Comparison of ENCODE assay signal across 1 cellular context in the genomic region with DNA sequence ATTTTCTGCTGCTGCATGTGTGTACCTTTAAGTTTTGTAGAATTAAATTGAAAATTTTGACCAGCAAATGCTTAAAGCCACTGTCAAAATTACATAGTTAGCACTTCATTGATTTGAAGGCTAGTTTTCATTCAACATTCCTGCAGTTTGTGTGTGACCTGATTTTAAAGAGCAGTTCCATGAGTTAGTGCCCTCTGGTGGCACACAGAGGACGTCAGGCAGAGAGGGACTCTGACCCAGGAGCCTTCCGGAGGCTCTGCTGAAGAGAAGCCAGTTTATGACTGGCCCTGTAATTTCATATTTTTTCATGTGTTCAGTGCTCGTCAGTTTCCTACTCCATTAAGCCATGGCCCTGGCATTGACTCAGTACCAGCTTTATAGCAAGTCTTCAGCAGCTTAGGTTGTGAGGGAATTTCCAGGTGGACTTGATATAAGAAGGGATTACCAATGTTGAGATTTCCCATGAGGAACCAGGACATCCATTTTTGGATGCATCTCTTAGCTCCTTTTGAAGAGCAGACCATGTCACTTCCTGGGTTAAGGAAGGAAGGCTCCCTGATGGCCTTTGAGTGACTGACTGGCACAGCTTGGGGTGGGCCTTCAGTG.
TF ChIP-seq lines count a peak whose summit lies in the region.

No MANE protein-coding gene starts in this region.

TF ChIP-seq in K562, 482 proteins besides CTCF, POLR2A, EP300 and RAD21 (continued from another document):
- TF ChIP-seq, protein P1, sequence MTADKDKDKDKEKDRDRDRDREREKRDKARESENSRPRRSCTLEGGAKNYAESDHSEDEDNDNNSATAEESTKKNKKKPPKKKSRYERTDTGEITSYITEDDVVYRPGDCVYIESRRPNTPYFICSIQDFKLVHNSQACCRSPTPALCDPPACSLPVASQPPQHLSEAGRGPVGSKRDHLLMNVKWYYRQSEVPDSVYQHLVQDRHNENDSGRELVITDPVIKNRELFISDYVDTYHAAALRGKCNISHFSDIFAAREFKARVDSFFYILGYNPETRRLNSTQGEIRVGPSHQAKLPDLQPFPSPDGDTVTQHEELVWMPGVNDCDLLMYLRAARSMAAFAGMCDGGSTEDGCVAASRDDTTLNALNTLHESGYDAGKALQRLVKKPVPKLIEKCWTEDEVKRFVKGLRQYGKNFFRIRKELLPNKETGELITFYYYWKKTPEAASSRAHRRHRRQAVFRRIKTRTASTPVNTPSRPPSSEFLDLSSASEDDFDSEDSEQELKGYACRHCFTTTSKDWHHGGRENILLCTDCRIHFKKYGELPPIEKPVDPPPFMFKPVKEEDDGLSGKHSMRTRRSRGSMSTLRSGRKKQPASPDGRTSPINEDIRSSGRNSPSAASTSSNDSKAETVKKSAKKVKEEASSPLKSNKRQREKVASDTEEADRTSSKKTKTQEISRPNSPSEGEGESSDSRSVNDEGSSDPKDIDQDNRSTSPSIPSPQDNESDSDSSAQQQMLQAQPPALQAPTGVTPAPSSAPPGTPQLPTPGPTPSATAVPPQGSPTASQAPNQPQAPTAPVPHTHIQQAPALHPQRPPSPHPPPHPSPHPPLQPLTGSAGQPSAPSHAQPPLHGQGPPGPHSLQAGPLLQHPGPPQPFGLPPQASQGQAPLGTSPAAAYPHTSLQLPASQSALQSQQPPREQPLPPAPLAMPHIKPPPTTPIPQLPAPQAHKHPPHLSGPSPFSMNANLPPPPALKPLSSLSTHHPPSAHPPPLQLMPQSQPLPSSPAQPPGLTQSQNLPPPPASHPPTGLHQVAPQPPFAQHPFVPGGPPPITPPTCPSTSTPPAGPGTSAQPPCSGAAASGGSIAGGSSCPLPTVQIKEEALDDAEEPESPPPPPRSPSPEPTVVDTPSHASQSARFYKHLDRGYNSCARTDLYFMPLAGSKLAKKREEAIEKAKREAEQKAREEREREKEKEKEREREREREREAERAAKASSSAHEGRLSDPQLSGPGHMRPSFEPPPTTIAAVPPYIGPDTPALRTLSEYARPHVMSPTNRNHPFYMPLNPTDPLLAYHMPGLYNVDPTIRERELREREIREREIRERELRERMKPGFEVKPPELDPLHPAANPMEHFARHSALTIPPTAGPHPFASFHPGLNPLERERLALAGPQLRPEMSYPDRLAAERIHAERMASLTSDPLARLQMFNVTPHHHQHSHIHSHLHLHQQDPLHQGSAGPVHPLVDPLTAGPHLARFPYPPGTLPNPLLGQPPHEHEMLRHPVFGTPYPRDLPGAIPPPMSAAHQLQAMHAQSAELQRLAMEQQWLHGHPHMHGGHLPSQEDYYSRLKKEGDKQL (CRISPR knock-in tag; IDR thresholded peaks at IDR 0.05; ENCODE audit: borderline replicate concordance), result no peak
- TF ChIP-seq ZFP30 (CRISPR knock-in tag; IDR thresholded peaks at IDR 0.05; ENCODE audit: borderline replicate concordance) (no peak), SMC3 (conservative IDR thresholded peaks at IDR 0.05; ENCODE audit: insufficient read depth, low read depth, low read length) (peak; percentile 89), NEUROD1 (IDR thresholded peaks at IDR 0.05; ENCODE audit: borderline replicate concordance, low read depth, low read length, partially characterized antibody) (no peak), BDP1 (IDR thresholded peaks at IDR 0.05; ENCODE audit: insufficient read depth, insufficient read length) (no peak), ZNF311 (CRISPR knock-in tag; IDR thresholded peaks at IDR 0.05) (no peak), KHSRP (IDR thresholded peaks at IDR 0.05) (no peak), JUND (IDR thresholded peaks at IDR 0.05; ENCODE audit: borderline replicate concordance, low read depth, low read length) (0 out of 2 replicates have a peak, but pooled peaks have one; percentile 18), JUND (tag; IDR thresholded peaks at IDR 0.05; ENCODE audit: borderline replicate concordance, low read depth, low read length) (no peak; the same call in 2 of the 3 replicates), XRCC4 (IDR thresholded peaks at IDR 0.05; ENCODE audit: extremely low read depth, insufficient read depth, insufficient read length) (no peak), TEAD1 (CRISPR knock-in tag; IDR thresholded peaks at IDR 0.05) (0 out of 4 replicates have a peak, but pooled peaks of 1 of the 2 experiments have one; percentile 34), FOXK2 (conservative IDR thresholded peaks at IDR 0.05 in 1 of 2, IDR thresholded peaks at IDR 0.05 in 1 of 2; ENCODE audit: low read depth in 2 of 2) (no peak), ZNF780A (CRISPR knock-in tag; IDR thresholded peaks at IDR 0.05) (no peak), ZFX (CRISPR knock-in tag; IDR thresholded peaks at IDR 0.05) (no peak), MAFG (tag; conservative IDR thresholded peaks at IDR 0.05) (no peak), FUS (optimal IDR thresholded peaks at IDR 0.05; ENCODE audit: low read depth, low read length) (no peak), ETV6 (IDR thresholded peaks at IDR 0.05; ENCODE audit: borderline replicate concordance in 1 of 2, low read depth in 2 of 2, low read length in 1 of 2) (no peak), ETV6 (CRISPR knock-in tag; IDR thresholded peaks at IDR 0.05; ENCODE audit: borderline replicate concordance) (no peak), DIDO1 (tag; IDR thresholded peaks at IDR 0.05; ENCODE audit: low read depth) (no peak), HNRNPL (IDR thresholded peaks at IDR 0.05; ENCODE audit: low read depth, low read length) (no peak), MITF (IDR thresholded peaks at IDR 0.05) (no peak), CBX2 (IDR thresholded peaks at IDR 0.05; ENCODE audit: insufficient read depth, low read length, poor library complexity, severe bottlenecking) (no peak), MAFK (IDR thresholded peaks at IDR 0.05; ENCODE audit: low read length) (0 out of 2 replicates have a peak, but pooled peaks have one; percentile 11)
- TF ChIP-seq, protein P2, sequence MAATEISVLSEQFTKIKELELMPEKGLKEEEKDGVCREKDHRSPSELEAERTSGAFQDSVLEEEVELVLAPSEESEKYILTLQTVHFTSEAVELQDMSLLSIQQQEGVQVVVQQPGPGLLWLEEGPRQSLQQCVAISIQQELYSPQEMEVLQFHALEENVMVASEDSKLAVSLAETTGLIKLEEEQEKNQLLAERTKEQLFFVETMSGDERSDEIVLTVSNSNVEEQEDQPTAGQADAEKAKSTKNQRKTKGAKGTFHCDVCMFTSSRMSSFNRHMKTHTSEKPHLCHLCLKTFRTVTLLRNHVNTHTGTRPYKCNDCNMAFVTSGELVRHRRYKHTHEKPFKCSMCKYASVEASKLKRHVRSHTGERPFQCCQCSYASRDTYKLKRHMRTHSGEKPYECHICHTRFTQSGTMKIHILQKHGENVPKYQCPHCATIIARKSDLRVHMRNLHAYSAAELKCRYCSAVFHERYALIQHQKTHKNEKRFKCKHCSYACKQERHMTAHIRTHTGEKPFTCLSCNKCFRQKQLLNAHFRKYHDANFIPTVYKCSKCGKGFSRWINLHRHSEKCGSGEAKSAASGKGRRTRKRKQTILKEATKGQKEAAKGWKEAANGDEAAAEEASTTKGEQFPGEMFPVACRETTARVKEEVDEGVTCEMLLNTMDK (IDR thresholded peaks at IDR 0.05; ENCODE audit: borderline replicate concordance, insufficient read depth, low read depth, low read length, poor library complexity, severe bottlenecking), result peak; percentile 11
- TF ChIP-seq, protein P3, sequence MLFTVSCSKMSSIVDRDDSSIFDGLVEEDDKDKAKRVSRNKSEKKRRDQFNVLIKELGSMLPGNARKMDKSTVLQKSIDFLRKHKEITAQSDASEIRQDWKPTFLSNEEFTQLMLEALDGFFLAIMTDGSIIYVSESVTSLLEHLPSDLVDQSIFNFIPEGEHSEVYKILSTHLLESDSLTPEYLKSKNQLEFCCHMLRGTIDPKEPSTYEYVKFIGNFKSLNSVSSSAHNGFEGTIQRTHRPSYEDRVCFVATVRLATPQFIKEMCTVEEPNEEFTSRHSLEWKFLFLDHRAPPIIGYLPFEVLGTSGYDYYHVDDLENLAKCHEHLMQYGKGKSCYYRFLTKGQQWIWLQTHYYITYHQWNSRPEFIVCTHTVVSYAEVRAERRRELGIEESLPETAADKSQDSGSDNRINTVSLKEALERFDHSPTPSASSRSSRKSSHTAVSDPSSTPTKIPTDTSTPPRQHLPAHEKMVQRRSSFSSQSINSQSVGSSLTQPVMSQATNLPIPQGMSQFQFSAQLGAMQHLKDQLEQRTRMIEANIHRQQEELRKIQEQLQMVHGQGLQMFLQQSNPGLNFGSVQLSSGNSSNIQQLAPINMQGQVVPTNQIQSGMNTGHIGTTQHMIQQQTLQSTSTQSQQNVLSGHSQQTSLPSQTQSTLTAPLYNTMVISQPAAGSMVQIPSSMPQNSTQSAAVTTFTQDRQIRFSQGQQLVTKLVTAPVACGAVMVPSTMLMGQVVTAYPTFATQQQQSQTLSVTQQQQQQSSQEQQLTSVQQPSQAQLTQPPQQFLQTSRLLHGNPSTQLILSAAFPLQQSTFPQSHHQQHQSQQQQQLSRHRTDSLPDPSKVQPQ (CRISPR knock-in tag; IDR thresholded peaks at IDR 0.05; ENCODE audit: borderline replicate concordance), result no peak
